Comparison of ENCODE assay signal across 1 cellular context in genomic region chr20:19809487-19809886, GRCh38.
TF ChIP-seq lines count a peak whose summit lies in the region.

No MANE protein-coding gene starts in this region.

TF ChIP-seq in HepG2, 621 proteins besides CTCF, POLR2A, EP300 and RAD21:
- TF ChIP-seq GABPA (IDR thresholded peaks at IDR 0.05; ENCODE audit: low read depth, low read length) (peak; percentile 22; the same call in 1 of the 2 replicates), GABPA (CRISPR knock-in tag; IDR thresholded peaks at IDR 0.05; ENCODE audit: low read depth) (no peak), HNF4A (CRISPR knock-in tag; IDR thresholded peaks at IDR 0.05) (peak; percentile 44; the same call in 1 of the 2 replicates), TFAP4 (IDR thresholded peaks at IDR 0.05; ENCODE audit: borderline replicate concordance, low read depth) (peak; percentile 30; the same call in 1 of the 2 replicates), KDM2A (CRISPR knock-in tag; IDR thresholded peaks at IDR 0.05; ENCODE audit: borderline replicate concordance, low read depth) (peak; percentile 16; the same call in 1 of the 2 replicates), IKZF5 (CRISPR knock-in tag; IDR thresholded peaks at IDR 0.05) (0 out of 2 replicates have a peak, but pooled peaks have one; percentile 15), ARID5B (CRISPR knock-in tag; IDR thresholded peaks at IDR 0.05) (peak; percentile 34; the same call in 1 of the 2 replicates), ZNF160 (CRISPR knock-in tag; IDR thresholded peaks at IDR 0.05) (no peak)
- TF ChIP-seq, protein P1, sequence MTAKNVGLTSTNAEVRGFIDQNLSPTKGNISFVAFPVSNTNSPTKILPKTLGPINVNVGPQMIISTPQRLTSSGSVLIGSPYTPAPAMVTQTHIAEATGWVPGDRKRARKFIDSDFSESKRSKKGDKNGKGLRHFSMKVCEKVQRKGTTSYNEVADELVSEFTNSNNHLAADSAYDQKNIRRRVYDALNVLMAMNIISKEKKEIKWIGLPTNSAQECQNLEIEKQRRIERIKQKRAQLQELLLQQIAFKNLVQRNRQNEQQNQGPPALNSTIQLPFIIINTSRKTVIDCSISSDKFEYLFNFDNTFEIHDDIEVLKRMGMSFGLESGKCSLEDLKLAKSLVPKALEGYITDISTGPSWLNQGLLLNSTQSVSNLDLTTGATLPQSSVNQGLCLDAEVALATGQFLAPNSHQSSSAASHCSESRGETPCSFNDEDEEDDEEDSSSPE (CRISPR knock-in tag; IDR thresholded peaks at IDR 0.05): no peak
TF ChIP-seq in HepG2: peak in this region for 6.
